8 cellular contexts compared by ENCODE assay signal in the genomic region with DNA sequence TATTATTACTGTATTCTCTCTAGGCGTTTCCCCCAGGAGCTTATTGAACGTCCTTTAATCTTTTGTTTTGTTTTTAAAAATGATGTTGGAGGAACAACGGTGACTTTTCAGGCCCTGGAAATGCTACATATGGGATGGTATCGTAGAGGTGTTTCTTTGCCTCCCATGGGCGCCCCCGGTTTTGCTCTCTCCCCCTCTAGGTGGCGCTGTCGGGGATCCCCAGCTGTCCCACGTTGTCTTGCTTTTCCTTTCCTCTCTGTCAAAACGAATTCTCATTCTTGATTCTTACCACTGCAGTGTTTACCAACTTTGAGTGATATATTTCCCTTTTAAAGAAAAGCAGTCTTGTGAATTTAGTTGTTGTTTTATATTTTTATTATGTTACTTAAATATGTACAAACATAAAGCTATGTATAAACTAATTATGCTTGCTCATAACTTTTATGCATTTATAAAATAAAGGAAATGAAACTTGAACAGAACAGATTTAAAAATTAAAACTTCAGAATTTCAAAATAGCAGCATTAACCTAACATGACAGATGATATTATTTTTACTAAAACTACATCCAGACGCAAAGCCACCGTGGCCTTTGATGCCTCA.
DNase-seq lines count a peak whose midpoint lies in the region; ATAC-seq and TF ChIP-seq lines count a peak whose summit lies in the region.

No MANE protein-coding gene starts in this region.

- H3K9me3 ChIP-seq in hepatocyte (ENCODE audit: low read depth): no peaks in the 10 kb centered on the region

- no peaks in the 10 kb centered on the region for H3K9me3 Mint-ChIP-seq in activated CD4-positive, alpha-beta T cell treated with anti-CD3 and anti-CD28 coated beads, Interleukin-2, amount 10 ng/mL, durations not matched to agents 7 days and 5 days

- peak; percentile 35 for TF ChIP-seq CTCF in hepatocyte (IDR thresholded peaks at IDR 0.05; ENCODE audit: poor library complexity)

- CTCF ChIA-PET in activated CD4-positive, alpha-beta T cell treated with anti-CD3 and anti-CD28 coated beads, Interleukin-2, amount 10 ng/mL, durations not matched to agents 7 days and 5 days (lab: Charles Lee): interaction anchor here (0.6 to 1.1 kb wide), 3 partner anchors 38 to 316 kb away, joined by 3 to 4 read pairs (median 3); no protein-coding TSS in a partner anchor

- H3K4me1 ChIP-seq in hepatocyte (ENCODE audit: insufficient read depth): no peaks in the 10 kb centered on the region

- H3K4me3 Mint-ChIP-seq in activated CD4-positive, alpha-beta T cell treated with anti-CD3 and anti-CD28 coated beads, Interleukin-2, amount 10 ng/mL, durations not matched to agents 7 days and 5 days: no peak overlapping the region

- H3K4me1 Mint-ChIP-seq in activated CD4-positive, alpha-beta T cell treated with anti-CD3 and anti-CD28 coated beads, Interleukin-2, amount 10 ng/mL, durations not matched to agents 7 days and 5 days: no peaks in the 10 kb centered on the region

- no peak overlapping the region for H3K27ac Mint-ChIP-seq in activated CD4-positive, alpha-beta T cell treated with anti-CD3 and anti-CD28 coated beads, Interleukin-2, amount 10 ng/mL, durations not matched to agents 7 days and 5 days

- POLR2A ChIA-PET in activated CD4-positive, alpha-beta T cell treated with anti-CD3 and anti-CD28 coated beads, Interleukin-2, amount 10 ng/mL, durations not matched to agents 7 days and 5 days (lab: Charles Lee): no interaction called here

- H3K27ac ChIP-seq in hepatocyte: no peak overlapping the region

- H2AFZ ChIP-seq in hepatocyte: no peak overlapping the region

- no peak overlapping the region for H3K4me2 ChIP-seq in hepatocyte

- H3K27me3 ChIP-seq in hepatocyte: no peaks in the 10 kb centered on the region

- no peaks in the 10 kb centered on the region for H3K9me2 ChIP-seq in hepatocyte (replicated peaks; ENCODE audit: insufficient read depth)

- 59% methylated on average over 12 of the region's 12 CpGs for WGBS in hepatocyte (ENCODE audit: low lambda C conversion rate, missing lambda C conversion rate)

- no peaks in the 10 kb centered on the region for H3K36me3 Mint-ChIP-seq in activated CD4-positive, alpha-beta T cell treated with anti-CD3 and anti-CD28 coated beads, Interleukin-2, amount 10 ng/mL, durations not matched to agents 7 days and 5 days (ENCODE audit: low read depth)

- no peak for ATAC-seq in HG02852 (IDR thresholded peaks at IDR 0.05; ENCODE audit: unreplicated experiment)

- no peaks in the 10 kb centered on the region for H3K36me3 ChIP-seq in hepatocyte (replicated peaks; ENCODE audit: insufficient read depth, low read depth)

- peaks cover 40% of the 10 kb centered on the region for H3K27me3 Mint-ChIP-seq in activated CD4-positive, alpha-beta T cell treated with anti-CD3 and anti-CD28 coated beads, Interleukin-2, amount 10 ng/mL, durations not matched to agents 7 days and 5 days

- peak; percentile 26 for DNase-seq in COLO829 (ENCODE audit: low spot score)
- peak; percentile 32 for DNase-seq in HT-29 (ENCODE audit: low spot score)
- peak; percentile 39 for DNase-seq in activated CD4-positive, alpha-beta T cell treated with anti-CD3 and anti-CD28 coated beads, Interleukin-2, amount 10 ng/mL, durations not matched to agents 7 days and 5 days
- DNase-seq in hepatocyte (ENCODE audit: low spot score): peak; percentile 8
- peak; percentile 16 to 18 for DNase-seq in stimulated activated CD8-positive, alpha-beta memory T cell treated with anti-CD3 and anti-CD28 coated beads, Interleukin-7, amount 100 ng/mL, for 48 hours (ENCODE audit: extremely low read depth in 1 of 2, low read depth in 1 of 2)
- no peak for DNase-seq in retina
- DNase-seq in NCI-H2171 treated with DMSO at 0.1 percent for 48 hours (lab: John Stamatoyannopoulos, UW): no peak

- H4K20me1 ChIP-seq in hepatocyte (ENCODE audit: insufficient read depth, poor library complexity, severe bottlenecking): no peaks in the 10 kb centered on the region

- no peaks in the 10 kb centered on the region for H3K79me2 ChIP-seq in hepatocyte

- no peak overlapping the region for H3K4me3 ChIP-seq in hepatocyte

Comparison
In these comparisons a context has a peak if more than half of its experiments do, and no peak if none do; other contexts are left out.
1. DNase-seq: peak in COLO829 (single experiment), HT-29 (single experiment), activated CD4-positive, alpha-beta T cell treated with anti-CD3 and anti-CD28 coated beads, Interleukin-2, amount 10 ng/mL, durations not matched to agents 7 days and 5 days (single experiment), hepatocyte (single experiment) and stimulated activated CD8-positive, alpha-beta memory T cell treated with anti-CD3 and anti-CD28 coated beads, Interleukin-7, amount 100 ng/mL, for 48 hours (2 of 2); none in retina (single experiment) and NCI-H2171 treated with DMSO at 0.1 percent for 48 hours (single experiment).